In genomic region chr10:128463991-128464755, GRCh38 we compare ENCODE assay signal across 10 cellular contexts.
DNase-seq lines count a peak whose midpoint lies in the region; ATAC-seq and TF ChIP-seq lines count a peak whose summit lies in the region.
"Had no signal": no experiment of that assay in that cellular context is flagged by ENCODE, and none has a peak within 500 bp of the region (broad histone marks: within the 10 kb centered on the region; RNA-seq: fewer than 3 reads in every experiment).

No MANE protein-coding gene starts in this region.

- H3K27me3 ChIP-seq in left ventricle myocardium inferior (ENCODE audit: low read depth) (peaks cover 86% of the 10 kb centered on the region), testis (no peaks in the 10 kb centered on the region)
- H3K27me3 ChIP-seq: SJSA1 had no signal

- no peak overlapping the region for H3K4me3 Mint-ChIP-seq in stimulated activated memory B cell treated with anti-CD40 and anti-IgM and Interleukin-4, amounts not matched to agents 10 μg/mL and 1 μg/mL and 100 μg/mL, for 72 hours
- H3K4me3 Mint-ChIP-seq: stimulated activated effector memory CD8-positive, alpha-beta T cell treated with anti-CD3 and anti-CD28 coated beads, Interleukin-12 subunit alpha, Interleukin-12 subunit beta, amount 100 ng/mL, for 72 hours had no signal

- H3K4me3 ChIP-seq in left ventricle myocardium inferior (no peak overlapping the region), testis (no peak overlapping the region)
- H3K4me3 ChIP-seq: SJSA1 had no signal

- no peaks in the 10 kb centered on the region for H3K9me3 Mint-ChIP-seq in stimulated activated memory B cell treated with anti-CD40 and anti-IgM and Interleukin-4, amounts not matched to agents 10 μg/mL and 1 μg/mL and 100 μg/mL, for 72 hours
- H3K9me3 Mint-ChIP-seq: stimulated activated effector memory CD8-positive, alpha-beta T cell treated with anti-CD3 and anti-CD28 coated beads, Interleukin-12 subunit alpha, Interleukin-12 subunit beta, amount 100 ng/mL, for 72 hours had no signal

- H3K4me1 Mint-ChIP-seq in stimulated activated memory B cell treated with anti-CD40 and anti-IgM and Interleukin-4, amounts not matched to agents 10 μg/mL and 1 μg/mL and 100 μg/mL, for 72 hours: no peaks in the 10 kb centered on the region
- H3K4me1 Mint-ChIP-seq: stimulated activated effector memory CD8-positive, alpha-beta T cell treated with anti-CD3 and anti-CD28 coated beads, Interleukin-12 subunit alpha, Interleukin-12 subunit beta, amount 100 ng/mL, for 72 hours had no signal

- no peak overlapping the region for H3K27ac Mint-ChIP-seq in stimulated activated memory B cell treated with anti-CD40 and anti-IgM and Interleukin-4, amounts not matched to agents 10 μg/mL and 1 μg/mL and 100 μg/mL, for 72 hours
- H3K27ac Mint-ChIP-seq: stimulated activated effector memory CD8-positive, alpha-beta T cell treated with anti-CD3 and anti-CD28 coated beads, Interleukin-12 subunit alpha, Interleukin-12 subunit beta, amount 100 ng/mL, for 72 hours had no signal

- TF ChIP-seq POLR2A in testis (IDR thresholded peaks at IDR 0.05): no peak

- intact Hi-C loops in left ventricle myocardium inferior (cut with micrococcal nuclease) (no loop called here), testis (cut with DNase I; ENCODE audit: low total_unique reads) (no loop called here)

- H3K27ac ChIP-seq in left ventricle myocardium inferior (replicated peaks) (no peak overlapping the region), testis (no peak overlapping the region)
- H3K27ac ChIP-seq: SJSA1 had no signal

- H3K4me1 ChIP-seq in left ventricle myocardium inferior (no peaks in the 10 kb centered on the region), testis (no peaks in the 10 kb centered on the region)
- H3K4me1 ChIP-seq: SJSA1 had no signal

- H3K9me3 ChIP-seq in left ventricle myocardium inferior (replicated peaks) (no peaks in the 10 kb centered on the region), testis (no peaks in the 10 kb centered on the region)

- H3K27me3 Mint-ChIP-seq in stimulated activated memory B cell treated with anti-CD40 and anti-IgM and Interleukin-4, amounts not matched to agents 10 μg/mL and 1 μg/mL and 100 μg/mL, for 72 hours: no peaks in the 10 kb centered on the region

- WGBS in testis, 2 donors: 63 to 66% methylated on average over 4 of the region's 4 CpGs

- peak; percentile 28 for DNase-seq in activated T-cell treated with anti-CD3 and anti-CD28 coated beads for 4 hours
- DNase-seq in activated T-cell treated with anti-CD3 and anti-CD28 coated beads, Interleukin-2, amount 50 U/mL, for 1 hour: no peak
- peak in 4 of 5 donors; percentile 14 to 36 (median 24) for DNase-seq in T-helper 1 cell
- peak; percentile 23 for DNase-seq in left ventricle myocardium inferior
- no peak for DNase-seq in HT-29 (ENCODE audit: low spot score)
- no peak for DNase-seq in testis

- no peaks in the 10 kb centered on the region for H3K36me3 ChIP-seq in left ventricle myocardium inferior
- no peaks in the 10 kb centered on the region for H3K36me3 ChIP-seq in testis (ENCODE audit: low read depth, missing control alignments)
- H3K36me3 ChIP-seq: SJSA1 had no signal

- TF ChIP-seq CTCF in left ventricle myocardium inferior (IDR thresholded peaks at IDR 0.05; ENCODE audit: borderline replicate concordance) (no peak), testis (IDR thresholded peaks at IDR 0.05) (no peak)

- peak; percentile 59 for ATAC-seq in stimulated activated memory B cell treated with anti-CD40 and anti-IgM and Interleukin-4, amounts not matched to agents 10 μg/mL and 1 μg/mL and 100 μg/mL, for 72 hours
- no peak for ATAC-seq in HG02852 (IDR thresholded peaks at IDR 0.05; ENCODE audit: unreplicated experiment)
- ATAC-seq: stimulated activated effector memory CD8-positive, alpha-beta T cell treated with anti-CD3 and anti-CD28 coated beads, Interleukin-12 subunit alpha, Interleukin-12 subunit beta, amount 100 ng/mL, for 72 hours had no signal

- H3K36me3 Mint-ChIP-seq in stimulated activated memory B cell treated with anti-CD40 and anti-IgM and Interleukin-4, amounts not matched to agents 10 μg/mL and 1 μg/mL and 100 μg/mL, for 72 hours: no peaks in the 10 kb centered on the region
- H3K36me3 Mint-ChIP-seq: stimulated activated effector memory CD8-positive, alpha-beta T cell treated with anti-CD3 and anti-CD28 coated beads, Interleukin-12 subunit alpha, Interleukin-12 subunit beta, amount 100 ng/mL, for 72 hours had no signal

Comparison
In these comparisons a context has a peak if more than half of its experiments do, and no peak if none do; other contexts are left out.
1. DNase-seq: peak in activated T-cell treated with anti-CD3 and anti-CD28 coated beads for 4 hours (single experiment), T-helper 1 cell (4 of 5) and left ventricle myocardium inferior (single experiment); none in activated T-cell treated with anti-CD3 and anti-CD28 coated beads, Interleukin-2, amount 50 U/mL, for 1 hour (single experiment), HT-29 (single experiment) and testis (single experiment).